ENCODE assay signal across 20 cellular contexts in the genomic region with DNA sequence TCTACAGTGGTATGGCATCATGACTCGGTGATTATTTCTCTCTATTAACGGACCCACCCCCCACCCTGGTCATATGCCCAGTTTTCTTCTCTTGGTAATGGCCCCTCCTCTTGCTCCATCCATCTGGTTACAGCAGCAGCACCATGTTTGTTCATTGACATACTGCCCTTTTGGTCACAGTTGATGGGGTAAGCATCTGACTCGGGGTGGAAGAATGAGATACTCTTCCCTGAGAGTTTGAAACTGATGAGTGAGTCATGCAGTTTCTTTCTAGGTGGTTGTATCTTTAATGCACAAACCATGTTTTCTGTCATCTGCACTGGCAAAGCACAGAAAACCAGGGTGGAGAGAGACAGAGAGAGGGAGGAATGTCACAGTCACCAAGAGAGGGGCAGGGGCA.
DNase-seq lines count a peak whose midpoint lies in the region; ATAC-seq and TF ChIP-seq lines count a peak whose summit lies in the region.
"Had no signal": no experiment of that assay in that cellular context is flagged by ENCODE, and none has a peak within 500 bp of the region (broad histone marks: within the 10 kb centered on the region; RNA-seq: fewer than 3 reads in every experiment).

No MANE protein-coding gene starts in this region.

- no peak for TF ChIP-seq CTCF in choroid plexus epithelial cell (conservative IDR thresholded peaks at IDR 0.05; ENCODE audit: low read depth, low read length)

- ATAC-seq in HG03342 (IDR thresholded peaks at IDR 0.05; ENCODE audit: unreplicated experiment) (no peak), HG02870 (IDR thresholded peaks at IDR 0.05; ENCODE audit: unreplicated experiment) (no peak)
- ATAC-seq: gastroesophageal sphincter, left lobe of liver had no signal

- no peak overlapping the region for H3K4me3 ChIP-seq in choroid plexus epithelial cell (ENCODE audit: low read depth, low read length)
- H3K4me3 ChIP-seq: gastroesophageal sphincter, SK-N-MC, tibial nerve had no signal

- TF ChIP-seq POLR2A in erythroblast (IDR thresholded peaks at IDR 0.05; ENCODE audit: low read length) = no peak

- DNase-seq in stimulated activated CD4-positive, alpha-beta T cell treated with anti-CD3 and anti-CD28 coated beads, Interleukin-15, amount 100 ng/mL, for 24 hours = peak; percentile 2
- no peak for DNase-seq in stimulated activated CD4-positive, alpha-beta T cell treated with anti-CD3 and anti-CD28 coated beads, Interleukin-4, amount 100 ng/mL, for 4 hours
- DNase-seq in choroid plexus epithelial cell (ENCODE audit: low read depth) = peak; percentile 53
- DNase-seq in foreskin melanocyte = peak; percentile 21
- DNase-seq in stromal cell of bone marrow (ENCODE audit: low read depth) = peak; percentile 40
- no peak for DNase-seq in erythroblast (lab: John Stamatoyannopoulos, UW)
- DNase-seq: ACHN; activated CD4-positive, alpha-beta T cell treated with anti-CD3 and anti-CD28 coated beads, Interleukin-2, amount 50 U/mL, for 48 hours; activated naive CD4-positive, alpha-beta T cell treated with anti-CD3 and anti-CD28 coated beads, Interleukin-2, amount 50 U/mL, for 16 hours; CD4-positive, alpha-beta T cell; effector CD8-positive, alpha-beta T cell; NCI-H2081; RPMI8226; stimulated activated CD4-positive, alpha-beta T cell treated with anti-CD3 and anti-CD28 coated beads, Interleukin-2, amount 100 ng/mL, for 48 hours had no signal

Comparison
In these comparisons a context has a peak if more than half of its experiments do, and no peak if none do; other contexts are left out.
1. DNase-seq: peak in stimulated activated CD4-positive, alpha-beta T cell treated with anti-CD3 and anti-CD28 coated beads, Interleukin-15, amount 100 ng/mL, for 24 hours (single experiment), choroid plexus epithelial cell (single experiment), foreskin melanocyte (single experiment) and stromal cell of bone marrow (single experiment); none in stimulated activated CD4-positive, alpha-beta T cell treated with anti-CD3 and anti-CD28 coated beads, Interleukin-4, amount 100 ng/mL, for 4 hours (0 of 2) and erythroblast (0 of 2).